ENCODE assay signal across 15 cellular contexts in genomic region chr18:49899647-49900330, GRCh38.
DNase-seq lines count a peak whose midpoint lies in the region; ATAC-seq and TF ChIP-seq lines count a peak whose summit lies in the region.
"Had no signal": no experiment of that assay in that cellular context is flagged by ENCODE, and none has a peak within 500 bp of the region (broad histone marks: within the 10 kb centered on the region; RNA-seq: fewer than 3 reads in every experiment).

No MANE protein-coding gene starts in this region.

- in situ Hi-C loops in G401 (cut with HindIII; ENCODE audit: low sequenced_read_pairs), result no loop called here

- TF ChIP-seq EP300 in neural cell (conservative IDR thresholded peaks at IDR 0.05; ENCODE audit: poor library complexity, severe bottlenecking), result no peak

- TF ChIP-seq RAD21 in neural cell (conservative IDR thresholded peaks at IDR 0.05), result no peak

- ATAC-seq in PC-3, result no peak; the same call in 1 of the 2 replicates
- ATAC-seq: CD8-positive, alpha-beta T cell had no signal

- DNase-seq in G401 (ENCODE audit: low spot score), result peak; percentile 18
- DNase-seq in NCI-H1092 (lab: John Stamatoyannopoulos, UW), result peak; percentile 94
- peak; percentile 8 for DNase-seq in PC-3
- no peak for DNase-seq in DMS114 treated with DMSO at 0.1 percent for 48 hours (lab: John Stamatoyannopoulos, UW; ENCODE audit: unreplicated experiment)
- no peak for DNase-seq in glomerular visceral epithelial cell (ENCODE audit: extremely low spot score)
- no peak for DNase-seq in nucleus accumbens (lab: John Stamatoyannopoulos, UW)
- DNase-seq in RWPE1 (ENCODE audit: low spot score), result no peak
- DNase-seq: activated CD4-positive, CD25-positive, alpha-beta regulatory T cell treated with anti-CD3 and anti-CD28 coated beads, Interleukin-2, amount 50 U/mL, for 72 hours; activated T-cell treated with anti-CD3 and anti-CD28 coated beads for 4 hours; adrenal gland; CD8-positive, alpha-beta T cell; tibial artery had no signal

- no peaks in the 10 kb centered on the region for H3K4me1 ChIP-seq in PC-3 (ENCODE audit: insufficient read depth, low read length)
- H3K4me1 ChIP-seq: adrenal gland, tibial artery had no signal

- CTCF ChIA-PET in PC-3 (lab: Charles Lee), result no interaction called here
- CTCF ChIA-PET in RWPE1 (lab: Yijun Ruan, JAX), result no interaction called here

- H3K27me3 ChIP-seq in PC-3 (ENCODE audit: low read length), result no peaks in the 10 kb centered on the region
- H3K27me3 ChIP-seq in neural cell (ENCODE audit: insufficient read depth, low read depth, low read length), result no peaks in the 10 kb centered on the region
- H3K27me3 ChIP-seq: adrenal gland, tibial artery had no signal

- H3K9me3 ChIP-seq in PC-3 (ENCODE audit: low read length) (no peaks in the 10 kb centered on the region), neural cell (ENCODE audit: low read length) (no peaks in the 10 kb centered on the region)
- H3K9me3 ChIP-seq: adrenal gland, tibial artery had no signal

- H3F3A ChIP-seq in PC-3 (ENCODE audit: low read length, unreplicated experiment), result no peaks in the 10 kb centered on the region
- H3F3A ChIP-seq in neural cell (ENCODE audit: insufficient read depth, low read length, poor library complexity, severe bottlenecking), result no peaks in the 10 kb centered on the region

- H3K79me2 ChIP-seq in PC-3 (ENCODE audit: low read length) (no peaks in the 10 kb centered on the region), neural cell (replicated peaks; ENCODE audit: insufficient read depth, low read length) (no peaks in the 10 kb centered on the region)

- H3K4me2 ChIP-seq in PC-3 (ENCODE audit: low read length) (no peak overlapping the region), neural cell (ENCODE audit: low read length) (no peak overlapping the region)

- H4K20me1 ChIP-seq in PC-3 (ENCODE audit: low read length) (no peaks in the 10 kb centered on the region), neural cell (ENCODE audit: insufficient read depth) (no peaks in the 10 kb centered on the region)

- POLR2A ChIA-PET in PC-3 (lab: Charles Lee; ENCODE audit: unreplicated experiment), result no interaction called here
- POLR2A ChIA-PET in RWPE1 (lab: Yijun Ruan, JAX; ENCODE audit: low non-redundant PET), result no interaction called here

- H3K4me3 ChIP-seq in PC-3 (ENCODE audit: low read length) (no peak overlapping the region), neural cell (ENCODE audit: low read length) (no peak overlapping the region)
- H3K4me3 ChIP-seq: adrenal gland, coronary artery, SK-N-MC, tibial artery had no signal

- no peaks in the 10 kb centered on the region for H3K9me2 ChIP-seq in PC-3 (replicated peaks; ENCODE audit: low read length)
- no peaks in the 10 kb centered on the region for H3K9me2 ChIP-seq in neural cell (ENCODE audit: insufficient read depth, low read length)

- intact Hi-C loops in PC-3 (cut with micrococcal nuclease), result no loop called here

- H3K9ac ChIP-seq in PC-3 (ENCODE audit: low read length), result no peak overlapping the region
- H3K9ac ChIP-seq in neural cell (ENCODE audit: low read length), result no peak overlapping the region

- H2AFZ ChIP-seq in PC-3 (ENCODE audit: low read length), result no peak overlapping the region
- no peak overlapping the region for H2AFZ ChIP-seq in neural cell (ENCODE audit: low read depth, low read length)

- no peaks in the 10 kb centered on the region for H3K36me3 ChIP-seq in PC-3 (ENCODE audit: low read depth, low read length)
- H3K36me3 ChIP-seq in neural cell (ENCODE audit: insufficient read depth, low read length), result no peaks in the 10 kb centered on the region
- H3K36me3 ChIP-seq: adrenal gland had no signal

- no peak for TF ChIP-seq CTCF in PC-3 (conservative IDR thresholded peaks at IDR 0.05; ENCODE audit: low read depth, low read length)
- TF ChIP-seq CTCF in neural cell (IDR thresholded peaks at IDR 0.05; ENCODE audit: poor library complexity, severe bottlenecking), result no peak
- TF ChIP-seq CTCF in RWPE1 (conservative IDR thresholded peaks at IDR 0.05; ENCODE audit: low read depth), result no peak

- H3K27ac ChIP-seq in PC-3 (ENCODE audit: low read length) (no peak overlapping the region), neural cell (ENCODE audit: low read length) (no peak overlapping the region), RWPE1 (no peak overlapping the region)
- H3K27ac ChIP-seq: adrenal gland, coronary artery, SK-N-MC, tibial artery had no signal

- BruUV-seq in PC-3 (replicated peaks; lab: Mats Ljungman, UMichigan), result no TSS peak

TF ChIP-seq in neural cell, 6 proteins besides CTCF, POLR2A, EP300 and RAD21:
- TF ChIP-seq EZH2 (IDR thresholded peaks at IDR 0.05; ENCODE audit: borderline replicate concordance, insufficient read depth, low read length, poor library complexity, severe bottlenecking) (no peak), REST (IDR thresholded peaks at IDR 0.05; ENCODE audit: borderline replicate concordance) (no peak), TAF1 (IDR thresholded peaks at IDR 0.05; ENCODE audit: low read depth) (no peak), POLR2AphosphoS5 (IDR thresholded peaks at IDR 0.05) (no peak), SMC3 (conservative IDR thresholded peaks at IDR 0.05; ENCODE audit: poor library complexity) (peak; percentile 14), MXI1 (conservative IDR thresholded peaks at IDR 0.05; ENCODE audit: poor library complexity, severe bottlenecking) (no peak)

Comparison
In these comparisons a context has a peak if more than half of its experiments do, and no peak if none do; other contexts are left out.
1. DNase-seq: peak in G401 (single experiment), NCI-H1092 (single experiment) and PC-3 (single experiment); none in DMS114 treated with DMSO at 0.1 percent for 48 hours (single experiment), glomerular visceral epithelial cell (single experiment), nucleus accumbens (0 of 56) and RWPE1 (single experiment).